ENCODE assay signal across 22 cellular contexts in the genomic region with DNA sequence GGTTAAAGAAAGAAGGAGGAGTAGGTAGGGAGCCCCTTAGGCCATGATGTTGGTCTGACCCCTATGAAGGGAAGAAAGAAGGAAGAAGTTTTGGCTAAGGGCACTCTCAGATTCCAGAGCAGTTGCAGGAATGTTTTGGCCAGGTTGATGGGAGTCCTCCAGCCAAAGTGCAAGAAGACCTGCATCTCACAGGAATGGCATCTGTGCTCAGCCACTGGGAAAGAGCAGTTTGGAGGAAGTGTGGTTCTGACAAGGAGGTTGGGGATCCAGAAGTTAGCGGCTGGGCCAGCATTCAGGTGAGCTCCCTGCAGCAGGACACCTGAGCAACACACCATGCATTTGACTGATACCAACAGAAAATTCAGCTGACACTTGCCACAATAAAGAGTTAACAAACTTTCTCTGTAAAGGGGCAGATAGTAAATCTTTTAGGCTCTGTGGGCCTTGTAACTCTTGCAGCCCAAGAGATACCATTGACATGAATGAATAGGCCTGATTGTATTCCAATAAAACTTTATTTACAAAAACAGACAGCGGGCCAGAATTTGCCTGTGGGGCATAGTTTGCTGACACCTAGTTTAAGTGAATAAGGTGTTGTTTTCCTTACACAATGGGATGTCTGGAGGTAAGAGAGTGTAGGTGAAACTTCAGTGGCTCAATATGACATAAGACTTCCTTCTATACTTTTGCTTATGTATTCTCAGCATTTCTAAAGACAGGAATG.
"Had no signal": no experiment of that assay in that cellular context is flagged by ENCODE, and none has a peak within 500 bp of the region (broad histone marks: within the 10 kb centered on the region; RNA-seq: fewer than 3 reads in every experiment).

No MANE protein-coding gene starts in this region.

- FAIRE-seq: kidney had no signal

- H3K27ac ChIP-seq: esophagus squamous epithelium, gastroesophageal sphincter, sigmoid colon, skin epidermis, thoracic aorta, transverse colon had no signal

- H3K27me3 ChIP-seq: esophagus squamous epithelium, gastroesophageal sphincter, sigmoid colon, transverse colon had no signal

- DNase-seq: effector memory CD4-positive, alpha-beta T cell; esophagus squamous epithelium; foreskin fibroblast; glutamatergic neuron; immature natural killer cell; kidney; left colon; left ventricle myocardium superior; mucosa of descending colon; naive thymus-derived CD8-positive, alpha-beta T cell; posterior cingulate gyrus; sigmoid colon; stimulated activated CD4-positive, alpha-beta T cell treated with anti-CD3 and anti-CD28 coated beads, Interleukin-2, amount 100 ng/mL, for 24 hours; stimulated activated CD4-positive, alpha-beta T cell treated with anti-CD3 and anti-CD28 coated beads, Interleukin-4, amount 100 ng/mL, for 4 hours; stimulated activated naive B cell treated with anti-CD40 and anti-IgM and Interleukin-4, amounts not matched to agents 10 μg/mL and 1 μg/mL and 100 μg/mL, for 72 hours; stimulated activated naive CD8-positive, alpha-beta T cell treated with anti-CD3 and anti-CD28 coated beads, Interleukin-15, amount 100 ng/mL, for 72 hours; substantia nigra; transverse colon had no signal

- H3K36me3 ChIP-seq: esophagus squamous epithelium, gastroesophageal sphincter, sigmoid colon, thoracic aorta, transverse colon had no signal

- H3K4me1 ChIP-seq: gastroesophageal sphincter had no signal

- ATAC-seq: gastroesophageal sphincter; left colon; left ventricle myocardium superior; mucosa of descending colon; naive thymus-derived CD8-positive, alpha-beta T cell; stimulated activated naive B cell treated with anti-CD40 and anti-IgM and Interleukin-4, amounts not matched to agents 10 μg/mL and 1 μg/mL and 100 μg/mL, for 72 hours; stimulated activated naive CD8-positive, alpha-beta T cell treated with anti-CD3 and anti-CD28 coated beads, Interleukin-15, amount 100 ng/mL, for 72 hours had no signal

- H3K4me3 ChIP-seq: esophagus squamous epithelium, gastroesophageal sphincter, lung, mucosa of descending colon, sigmoid colon, skin epidermis, thoracic aorta, transverse colon had no signal

- H3K9me3 ChIP-seq: esophagus squamous epithelium, gastroesophageal sphincter, mucosa of descending colon, sigmoid colon, thoracic aorta, transverse colon had no signal
